Comparison of ENCODE assay signal across 7 cellular contexts in genomic region chr2:157194097-157194688, GRCh38.
A peak's percentile ranks its signal among the peaks of the same experiment; 100 is the strongest.
DNase-seq lines count a peak whose midpoint lies in the region; ATAC-seq and TF ChIP-seq lines count a peak whose summit lies in the region.

No MANE protein-coding gene starts in this region.

- TF ChIP-seq CTCF in DOHH2 (IDR thresholded peaks at IDR 0.05; ENCODE audit: low read depth, low read length, poor library complexity, severe bottlenecking) (peak; percentile 69), MCF 10A (IDR thresholded peaks at IDR 0.05; ENCODE audit: unreplicated experiment) (peak; percentile 61)

- H3K4me1 ChIP-seq in DOHH2 (ENCODE audit: control insufficient read depth, low read length) = no peaks in the 10 kb centered on the region

- no peak overlapping the region for H3K4me3 ChIP-seq in DOHH2 (ENCODE audit: low read length)

- no peaks in the 10 kb centered on the region for H4K20me1 ChIP-seq in DOHH2 (ENCODE audit: control insufficient read depth, insufficient read depth, low read depth, low read length)

- H3K9me2 ChIP-seq in DOHH2 (replicated peaks; ENCODE audit: control insufficient read depth, low read length) = no peaks in the 10 kb centered on the region

- intact Hi-C loops in MCF 10A (cut with micrococcal nuclease) = loop anchor here (1.0 to 2.0 kb wide), 4 partner anchors 138 to 1821 kb away; no protein-coding TSS in a partner anchor
- intact Hi-C loops in left colon (cut with DNase I, micrococcal nuclease) = loop anchor here in 1 of 2 donors (10.0 kb wide), 1 partner anchor 1819 kb away; no protein-coding TSS in a partner anchor
- intact Hi-C loops in activated T-helper 2 cell treated with anti-CD3 and anti-CD28 coated beads, Interferon-gamma antibody, Interleukin-2, Interleukin-4, amounts not matched to agents 10 μg/mL and 5 μg/mL and 100 μg/mL, durations not matched to agents 14 hours and 24 hours and 36 hours (cut with micrococcal nuclease) = loop anchor here (2.0 to 10.0 kb wide), 5 partner anchors 139 to 1823 kb away; partner anchors contain the start of gene NR4A2

- peak overlapping the region; percentile 80 for H3K27ac Mint-ChIP-seq in MCF 10A (ENCODE audit: low read depth, unreplicated experiment)
- H3K27ac Mint-ChIP-seq in activated T-helper 2 cell treated with anti-CD3 and anti-CD28 coated beads, Interferon-gamma antibody, Interleukin-2, Interleukin-4, amounts not matched to agents 10 μg/mL and 5 μg/mL and 100 μg/mL, durations not matched to agents 14 hours and 24 hours and 36 hours = no peak overlapping the region

- BruUV-seq in MCF 10A (replicated peaks; lab: Mats Ljungman, UMichigan) = no TSS peak

- H3F3A ChIP-seq in DOHH2 (ENCODE audit: control insufficient read depth, insufficient read depth) = no peaks in the 10 kb centered on the region

- H3K9me3 Mint-ChIP-seq in MCF 10A (ENCODE audit: unreplicated experiment) = no peaks in the 10 kb centered on the region
- no peaks in the 10 kb centered on the region for H3K9me3 Mint-ChIP-seq in activated T-helper 2 cell treated with anti-CD3 and anti-CD28 coated beads, Interferon-gamma antibody, Interleukin-2, Interleukin-4, amounts not matched to agents 10 μg/mL and 5 μg/mL and 100 μg/mL, durations not matched to agents 14 hours and 24 hours and 36 hours

- H3K36me3 ChIP-seq in DOHH2 (ENCODE audit: control insufficient read depth, low read length) = no peaks in the 10 kb centered on the region

- H3K9me3 ChIP-seq in DOHH2 (ENCODE audit: control insufficient read depth, insufficient read depth, low read length) = no peaks in the 10 kb centered on the region

- H3K27ac ChIP-seq in DOHH2 (ENCODE audit: low read depth, low read length) = no peak overlapping the region

- H3K4me1 Mint-ChIP-seq in MCF 10A (ENCODE audit: insufficient read depth, unreplicated experiment) = peaks cover 12% of the 10 kb centered on the region
- peaks cover 20% of the 10 kb centered on the region for H3K4me1 Mint-ChIP-seq in activated T-helper 2 cell treated with anti-CD3 and anti-CD28 coated beads, Interferon-gamma antibody, Interleukin-2, Interleukin-4, amounts not matched to agents 10 μg/mL and 5 μg/mL and 100 μg/mL, durations not matched to agents 14 hours and 24 hours and 36 hours (ENCODE audit: low read depth)

- no peak overlapping the region for H3K4me3 Mint-ChIP-seq in MCF 10A (ENCODE audit: unreplicated experiment)
- H3K4me3 Mint-ChIP-seq in activated T-helper 2 cell treated with anti-CD3 and anti-CD28 coated beads, Interferon-gamma antibody, Interleukin-2, Interleukin-4, amounts not matched to agents 10 μg/mL and 5 μg/mL and 100 μg/mL, durations not matched to agents 14 hours and 24 hours and 36 hours (ENCODE audit: low read depth) = no peak overlapping the region

- DNase-seq in NCI-H774 (lab: John Stamatoyannopoulos, UW) = peak; percentile 53
- DNase-seq in MCF 10A (ENCODE audit: unreplicated experiment) = peak; percentile 67
- DNase-seq in left colon = peak in 1 of 2 donors; percentile 12
- DNase-seq in activated T-helper 2 cell treated with anti-CD3 and anti-CD28 coated beads, Interferon-gamma antibody, Interleukin-2, Interleukin-4, amounts not matched to agents 10 μg/mL and 5 μg/mL and 100 μg/mL, durations not matched to agents 14 hours and 24 hours and 36 hours (ENCODE audit: low spot score) = no peak

- no peak overlapping the region for H3K4me2 ChIP-seq in DOHH2 (ENCODE audit: low read length)

- no peaks in the 10 kb centered on the region for H3K27me3 Mint-ChIP-seq in MCF 10A (ENCODE audit: insufficient read depth, unreplicated experiment)
- H3K27me3 Mint-ChIP-seq in activated T-helper 2 cell treated with anti-CD3 and anti-CD28 coated beads, Interferon-gamma antibody, Interleukin-2, Interleukin-4, amounts not matched to agents 10 μg/mL and 5 μg/mL and 100 μg/mL, durations not matched to agents 14 hours and 24 hours and 36 hours (ENCODE audit: low read depth) = peaks cover 14% of the 10 kb centered on the region

- peaks cover 4% of the 10 kb centered on the region; the same call in 1 of the 2 replicates for H3K27me3 ChIP-seq in DOHH2 (ENCODE audit: control insufficient read depth, low read length)

- H3K36me3 Mint-ChIP-seq in MCF 10A (ENCODE audit: insufficient read depth, unreplicated experiment) = no peaks in the 10 kb centered on the region
- H3K36me3 Mint-ChIP-seq in activated T-helper 2 cell treated with anti-CD3 and anti-CD28 coated beads, Interferon-gamma antibody, Interleukin-2, Interleukin-4, amounts not matched to agents 10 μg/mL and 5 μg/mL and 100 μg/mL, durations not matched to agents 14 hours and 24 hours and 36 hours (ENCODE audit: low read depth) = no peaks in the 10 kb centered on the region

- CTCF ChIA-PET in MCF 10A (lab: Yijun Ruan, JAX) = interaction anchor here (0.6 to 2.8 kb wide), 29 partner anchors 9 to 1825 kb away, joined by 3 to 26 read pairs (median 3); no protein-coding TSS in a partner anchor

- no peaks in the 10 kb centered on the region for H3K79me2 ChIP-seq in DOHH2 (ENCODE audit: control insufficient read depth, low read length)

- ATAC-seq in GM19372 (IDR thresholded peaks at IDR 0.05; ENCODE audit: low read depth, unreplicated experiment) (peak; percentile 47), HG03354 (IDR thresholded peaks at IDR 0.05; ENCODE audit: poor library complexity, severe bottlenecking, unreplicated experiment) (peak; percentile 75), left colon (peak; percentile 70)

- POLR2A ChIA-PET in MCF 10A (lab: Yijun Ruan, JAX) = interaction anchor here (0.9 to 1.2 kb wide), 3 partner anchors 16 to 859 kb away, joined by 3 to 4 read pairs (median 3); no protein-coding TSS in a partner anchor
